Comparison of ENCODE assay signal across 9 cellular contexts in genomic region chr1:190754769-190755168, GRCh38.
DNase-seq lines count a peak whose midpoint lies in the region; ATAC-seq and TF ChIP-seq lines count a peak whose summit lies in the region.
"Had no signal": no experiment of that assay in that cellular context is flagged by ENCODE, and none has a peak within 500 bp of the region (broad histone marks: within the 10 kb centered on the region; RNA-seq: fewer than 3 reads in every experiment).

No MANE protein-coding gene starts in this region.

- no peaks in the 10 kb centered on the region for H3F3A ChIP-seq in PC-3 (ENCODE audit: low read length, unreplicated experiment)

- H3K9me3 ChIP-seq in BE2C (no peaks in the 10 kb centered on the region), PC-3 (ENCODE audit: low read length) (no peaks in the 10 kb centered on the region)
- H3K9me3 ChIP-seq: mucosa of descending colon had no signal

- intact Hi-C loops in PC-3 (cut with micrococcal nuclease), result loop anchor here (10.0 kb wide), 1 partner anchor 370 kb away; no protein-coding TSS in a partner anchor

- H4K20me1 ChIP-seq in PC-3 (ENCODE audit: low read length), result no peaks in the 10 kb centered on the region

- no peak for DNase-seq in BE2C
- DNase-seq in PC-3, result peak; percentile 87
- DNase-seq in fibroblast of mammary gland (ENCODE audit: low read depth), result peak; percentile 6
- no peak for DNase-seq in NCI-H1092 (lab: John Stamatoyannopoulos, UW)
- DNase-seq: mucosa of descending colon had no signal

- no peak overlapping the region for H3K27ac ChIP-seq in PC-3 (ENCODE audit: low read length)

- H3K4me3 ChIP-seq in BE2C (ENCODE audit: low read depth, low read length) (no peak overlapping the region), PC-3 (ENCODE audit: low read length) (no peak overlapping the region), fibroblast of mammary gland (ENCODE audit: control insufficient read depth, low read depth, low read length) (no peak overlapping the region)
- H3K4me3 ChIP-seq: mucosa of descending colon had no signal

- CTCF ChIA-PET in PC-3 (lab: Charles Lee), result interaction anchor here (0.7 kb wide), 1 partner anchor 278 kb away, joined by 3 read pairs; no protein-coding TSS in a partner anchor

- H2AFZ ChIP-seq in PC-3 (ENCODE audit: low read length), result no peak overlapping the region

- no peak overlapping the region for H3K9ac ChIP-seq in PC-3 (ENCODE audit: low read length)

- peak; percentile 67 for ATAC-seq in PC-3
- no peak for ATAC-seq in GM21423 (IDR thresholded peaks at IDR 0.05; ENCODE audit: unreplicated experiment)
- ATAC-seq in GM21717 (IDR thresholded peaks at IDR 0.05; ENCODE audit: unreplicated experiment), result no peak
- ATAC-seq in HG02884 (IDR thresholded peaks at IDR 0.05; ENCODE audit: unreplicated experiment), result no peak
- ATAC-seq: mucosa of descending colon had no signal

- no peaks in the 10 kb centered on the region for H3K9me2 ChIP-seq in PC-3 (replicated peaks; ENCODE audit: low read length)

- H3K27me3 ChIP-seq in BE2C (no peaks in the 10 kb centered on the region), PC-3 (ENCODE audit: low read length) (peaks cover 11% of the 10 kb centered on the region)

- no peak overlapping the region for H3K4me2 ChIP-seq in PC-3 (ENCODE audit: low read length)

- H3K36me3 ChIP-seq in BE2C (no peaks in the 10 kb centered on the region), PC-3 (ENCODE audit: low read depth, low read length) (no peaks in the 10 kb centered on the region)

- TF ChIP-seq CTCF in BE2C (IDR thresholded peaks at IDR 0.05; ENCODE audit: low read depth, low read length), result peak; percentile 42
- peak; percentile 60 for TF ChIP-seq CTCF in LNCAP (IDR thresholded peaks at IDR 0.05)
- TF ChIP-seq CTCF in PC-3 (conservative IDR thresholded peaks at IDR 0.05; ENCODE audit: low read depth, low read length), result peak; percentile 69
- TF ChIP-seq CTCF in fibroblast of mammary gland (conservative IDR thresholded peaks at IDR 0.05; ENCODE audit: control insufficient read depth, insufficient read depth, low read depth, low read length), result no peak

- no peaks in the 10 kb centered on the region for H3K79me2 ChIP-seq in PC-3 (ENCODE audit: low read length)

- no peaks in the 10 kb centered on the region for H3K4me1 ChIP-seq in BE2C
- no peaks in the 10 kb centered on the region for H3K4me1 ChIP-seq in PC-3 (ENCODE audit: insufficient read depth, low read length)

- no TSS peak for BruUV-seq in PC-3 (replicated peaks; lab: Mats Ljungman, UMichigan)

- POLR2A ChIA-PET in PC-3 (lab: Charles Lee; ENCODE audit: unreplicated experiment), result no interaction called here

Comparison
In these comparisons a context has a peak if more than half of its experiments do, and no peak if none do; other contexts are left out.
1. DNase-seq: peak in PC-3 (single experiment) and fibroblast of mammary gland (single experiment); none in BE2C (single experiment) and NCI-H1092 (single experiment).